Comparison of ENCODE assay signal across 1 cellular context in the genomic region with DNA sequence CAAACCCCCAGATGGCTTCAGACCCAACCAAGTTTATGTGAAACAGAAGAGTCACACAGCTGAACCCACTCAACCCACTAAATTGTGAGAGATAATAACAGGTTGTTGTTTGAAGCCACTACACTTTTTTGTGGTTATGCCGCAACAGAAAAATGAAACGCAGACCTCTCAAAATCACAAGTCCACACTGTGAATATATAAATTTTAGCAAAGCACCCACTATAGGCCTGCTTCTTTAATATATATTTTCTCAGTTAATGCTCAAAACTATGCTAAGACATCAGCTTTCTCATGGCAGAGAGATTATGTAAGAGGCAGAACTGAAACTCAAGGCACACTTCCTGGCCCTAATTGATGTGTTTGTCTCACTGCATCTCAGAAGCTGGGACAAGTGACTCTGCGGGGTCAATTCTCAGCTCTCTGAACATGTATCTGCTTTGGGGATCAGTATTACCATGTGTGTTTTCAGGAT.
TF ChIP-seq lines count a peak whose summit lies in the region.

No MANE protein-coding gene starts in this region.

TF ChIP-seq in HepG2, 621 proteins besides CTCF, POLR2A, EP300 and RAD21:
- TF ChIP-seq, protein P1, sequence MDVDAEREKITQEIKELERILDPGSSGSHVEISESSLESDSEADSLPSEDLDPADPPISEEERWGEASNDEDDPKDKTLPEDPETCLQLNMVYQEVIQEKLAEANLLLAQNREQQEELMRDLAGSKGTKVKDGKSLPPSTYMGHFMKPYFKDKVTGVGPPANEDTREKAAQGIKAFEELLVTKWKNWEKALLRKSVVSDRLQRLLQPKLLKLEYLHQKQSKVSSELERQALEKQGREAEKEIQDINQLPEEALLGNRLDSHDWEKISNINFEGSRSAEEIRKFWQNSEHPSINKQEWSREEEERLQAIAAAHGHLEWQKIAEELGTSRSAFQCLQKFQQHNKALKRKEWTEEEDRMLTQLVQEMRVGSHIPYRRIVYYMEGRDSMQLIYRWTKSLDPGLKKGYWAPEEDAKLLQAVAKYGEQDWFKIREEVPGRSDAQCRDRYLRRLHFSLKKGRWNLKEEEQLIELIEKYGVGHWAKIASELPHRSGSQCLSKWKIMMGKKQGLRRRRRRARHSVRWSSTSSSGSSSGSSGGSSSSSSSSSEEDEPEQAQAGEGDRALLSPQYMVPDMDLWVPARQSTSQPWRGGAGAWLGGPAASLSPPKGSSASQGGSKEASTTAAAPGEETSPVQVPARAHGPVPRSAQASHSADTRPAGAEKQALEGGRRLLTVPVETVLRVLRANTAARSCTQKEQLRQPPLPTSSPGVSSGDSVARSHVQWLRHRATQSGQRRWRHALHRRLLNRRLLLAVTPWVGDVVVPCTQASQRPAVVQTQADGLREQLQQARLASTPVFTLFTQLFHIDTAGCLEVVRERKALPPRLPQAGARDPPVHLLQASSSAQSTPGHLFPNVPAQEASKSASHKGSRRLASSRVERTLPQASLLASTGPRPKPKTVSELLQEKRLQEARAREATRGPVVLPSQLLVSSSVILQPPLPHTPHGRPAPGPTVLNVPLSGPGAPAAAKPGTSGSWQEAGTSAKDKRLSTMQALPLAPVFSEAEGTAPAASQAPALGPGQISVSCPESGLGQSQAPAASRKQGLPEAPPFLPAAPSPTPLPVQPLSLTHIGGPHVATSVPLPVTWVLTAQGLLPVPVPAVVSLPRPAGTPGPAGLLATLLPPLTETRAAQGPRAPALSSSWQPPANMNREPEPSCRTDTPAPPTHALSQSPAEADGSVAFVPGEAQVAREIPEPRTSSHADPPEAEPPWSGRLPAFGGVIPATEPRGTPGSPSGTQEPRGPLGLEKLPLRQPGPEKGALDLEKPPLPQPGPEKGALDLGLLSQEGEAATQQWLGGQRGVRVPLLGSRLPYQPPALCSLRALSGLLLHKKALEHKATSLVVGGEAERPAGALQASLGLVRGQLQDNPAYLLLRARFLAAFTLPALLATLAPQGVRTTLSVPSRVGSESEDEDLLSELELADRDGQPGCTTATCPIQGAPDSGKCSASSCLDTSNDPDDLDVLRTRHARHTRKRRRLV (CRISPR knock-in tag; IDR thresholded peaks at IDR 0.05) = no peak
- TF ChIP-seq HMGA1 (CRISPR knock-in tag; conservative IDR thresholded peaks at IDR 0.05) (no peak), KLF6 (CRISPR knock-in tag; IDR thresholded peaks at IDR 0.05) (no peak)
TF ChIP-seq in HepG2: peak in this region for 0.
